30 cellular contexts compared by ENCODE assay signal in the genomic region with DNA sequence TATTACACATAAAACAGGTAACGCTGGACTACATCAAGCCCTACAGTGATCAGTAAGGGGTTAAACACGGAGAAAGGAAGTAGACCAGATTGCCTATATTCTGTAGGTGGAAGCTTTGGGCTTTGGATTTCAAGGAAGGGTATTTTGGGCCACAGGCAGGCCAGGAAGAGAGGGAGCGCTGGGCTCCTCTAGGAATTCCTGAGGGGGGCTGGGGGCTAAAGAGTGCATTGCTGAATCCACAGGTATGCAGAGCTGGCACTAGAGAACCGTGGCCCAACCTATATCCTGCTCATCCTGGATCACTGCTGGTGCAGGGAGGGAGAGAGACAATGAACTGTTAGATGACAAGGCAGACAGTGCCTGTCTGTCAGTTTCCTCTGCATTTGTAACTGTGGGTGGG.
"Had no signal": no experiment of that assay in that cellular context is flagged by ENCODE, and none has a peak within 500 bp of the region (broad histone marks: within the 10 kb centered on the region; RNA-seq: fewer than 3 reads in every experiment).

No MANE protein-coding gene starts in this region.

- H3K27ac Mint-ChIP-seq: activated naive CD8-positive, alpha-beta T cell; activated T-cell treated with anti-CD3 and anti-CD28 coated beads, Interleukin-2, amount 50 U/mL, for 24 hours; activated T-helper 2 cell treated with anti-CD3 and anti-CD28 coated beads, Interferon-gamma antibody, Interleukin-2, Interleukin-4, amounts not matched to agents 10 μg/mL and 5 μg/mL and 100 μg/mL, durations not matched to agents 14 hours and 24 hours and 36 hours; effector memory CD8-positive, alpha-beta T cell; memory B cell; naive B cell; progenitor cell of endocrine pancreas; stimulated activated naive B cell treated with anti-CD40 and anti-IgM and Interleukin-4, amounts not matched to agents 10 μg/mL and 1 μg/mL and 100 μg/mL, for 72 hours had no signal

- H3K27ac ChIP-seq: adrenal gland, ascending aorta, breast epithelium, colonic mucosa, esophagus muscularis mucosa, gastroesophageal sphincter, sigmoid colon, transverse colon, uterus, VCaP had no signal

- H3K9me3 Mint-ChIP-seq: activated T-cell treated with anti-CD3 and anti-CD28 coated beads, Interleukin-2, amount 50 U/mL, for 24 hours; activated T-helper 2 cell treated with anti-CD3 and anti-CD28 coated beads, Interferon-gamma antibody, Interleukin-2, Interleukin-4, amounts not matched to agents 10 μg/mL and 5 μg/mL and 100 μg/mL, durations not matched to agents 14 hours and 24 hours and 36 hours; memory B cell; naive B cell; stimulated activated naive B cell treated with anti-CD40 and anti-IgM and Interleukin-4, amounts not matched to agents 10 μg/mL and 1 μg/mL and 100 μg/mL, for 72 hours had no signal

- H3K4me1 ChIP-seq: ascending aorta, breast epithelium, colonic mucosa, uterus had no signal

- H3K36me3 ChIP-seq: adrenal gland, ascending aorta, breast epithelium, colonic mucosa, esophagus muscularis mucosa, gastroesophageal sphincter, sigmoid colon, transverse colon, uterus had no signal

- H3K27me3 Mint-ChIP-seq: activated T-cell treated with anti-CD3 and anti-CD28 coated beads, Interleukin-2, amount 50 U/mL, for 24 hours; central memory CD8-positive, alpha-beta T cell; effector memory CD8-positive, alpha-beta T cell; progenitor cell of endocrine pancreas; stimulated activated naive B cell treated with anti-CD40 and anti-IgM and Interleukin-4, amounts not matched to agents 10 μg/mL and 1 μg/mL and 100 μg/mL, for 72 hours had no signal

- DNase-seq: activated CD4-positive, alpha-beta T cell treated with anti-CD3 and anti-CD28 coated beads, Interleukin-2, amount 50 U/mL, for 4 hours; activated CD8-positive, alpha-beta memory T cell treated with anti-CD3 and anti-CD28 coated beads for 24 hours; activated CD8-positive, alpha-beta memory T cell treated with anti-CD3 and anti-CD28 coated beads, Interleukin-2, amount 50 U/mL, for 4 hours; activated naive CD4-positive, alpha-beta T cell; activated T-cell treated with anti-CD3 and anti-CD28 coated beads, Interleukin-2, amount 50 U/mL, for 24 hours; adrenal gland; colonic mucosa; dorsolateral prefrontal cortex; effector memory CD8-positive, alpha-beta T cell; head of caudate nucleus; left cardiac atrium; mucosa of descending colon; naive B cell; retina; sigmoid colon; stimulated activated CD4-positive, alpha-beta T cell treated with anti-CD3 and anti-CD28 coated beads, Interleukin-2, amount 100 ng/mL, for 48 hours; stimulated activated CD8-positive, alpha-beta memory T cell treated with anti-CD3 and anti-CD28 coated beads, Interleukin-4, amount 100 ng/mL, for 48 hours; stimulated activated naive B cell treated with anti-CD40 and anti-IgM and Interleukin-4, amounts not matched to agents 10 μg/mL and 1 μg/mL and 100 μg/mL, for 72 hours; transverse colon; uterus had no signal

- H3K4me1 Mint-ChIP-seq: central memory CD8-positive, alpha-beta T cell; memory B cell had no signal

- H3K4me3 ChIP-seq: adrenal gland, ascending aorta, breast epithelium, colonic mucosa, dorsolateral prefrontal cortex, esophagus muscularis mucosa, gastroesophageal sphincter, mucosa of descending colon, sigmoid colon, transverse colon, uterus had no signal

- H3K27me3 ChIP-seq: adrenal gland, ascending aorta, breast epithelium, colonic mucosa, dorsolateral prefrontal cortex, esophagus muscularis mucosa, gastroesophageal sphincter, sigmoid colon, transverse colon, uterus had no signal

- H3K9me3 ChIP-seq: adrenal gland, ascending aorta, breast epithelium, colonic mucosa, esophagus muscularis mucosa, gastroesophageal sphincter, mucosa of descending colon, sigmoid colon, transverse colon, uterus had no signal

- H3K4me3 Mint-ChIP-seq: activated naive CD8-positive, alpha-beta T cell; activated T-cell treated with anti-CD3 and anti-CD28 coated beads, Interleukin-2, amount 50 U/mL, for 24 hours; central memory CD8-positive, alpha-beta T cell; effector memory CD8-positive, alpha-beta T cell; memory B cell; naive B cell; stimulated activated naive B cell treated with anti-CD40 and anti-IgM and Interleukin-4, amounts not matched to agents 10 μg/mL and 1 μg/mL and 100 μg/mL, for 72 hours had no signal

- H3K36me3 Mint-ChIP-seq: activated naive CD8-positive, alpha-beta T cell; naive B cell; stimulated activated naive B cell treated with anti-CD40 and anti-IgM and Interleukin-4, amounts not matched to agents 10 μg/mL and 1 μg/mL and 100 μg/mL, for 72 hours had no signal

- ATAC-seq: effector memory CD8-positive, alpha-beta T cell; gastroesophageal sphincter; mucosa of descending colon; stimulated activated naive B cell treated with anti-CD40 and anti-IgM and Interleukin-4, amounts not matched to agents 10 μg/mL and 1 μg/mL and 100 μg/mL, for 72 hours had no signal
